Comparison of ENCODE assay signal across 32 cellular contexts in genomic region chr14:21059842-21060589, GRCh38. TPM values are rescaled to one million over a fixed set of nuclear protein-coding genes. Genes with fewer than 3 reads are reported as not detected.
A peak's percentile ranks its signal among the peaks of the same experiment; 100 is the strongest.
DNase-seq lines count a peak whose midpoint lies in the region; ATAC-seq and TF ChIP-seq lines count a peak whose summit lies in the region.
"Had no signal": no experiment of that assay in that cellular context is flagged by ENCODE, and none has a peak within 500 bp of the region (broad histone marks: within the 10 kb centered on the region; RNA-seq: fewer than 3 reads in every experiment).

No MANE protein-coding gene starts in this region.

- H3K9ac ChIP-seq in GM23248 (no peak overlapping the region), liver (ENCODE audit: low read depth in 1 of 2, low read length in 2 of 2) (peak overlapping the region in 1 of 2 donors; percentile 76)

- H3K36me3 Mint-ChIP-seq in activated T-helper 2 cell treated with anti-CD3 and anti-CD28 coated beads, Interferon-gamma antibody, Interleukin-2, Interleukin-4, amounts not matched to agents 10 μg/mL and 5 μg/mL and 100 μg/mL, durations not matched to agents 14 hours and 24 hours and 36 hours (ENCODE audit: low read depth), result no peaks in the 10 kb centered on the region
- H3K36me3 Mint-ChIP-seq: activated naive CD8-positive, alpha-beta T cell; mesothelial cell of epicardium; stimulated activated effector memory CD8-positive, alpha-beta T cell treated with anti-CD3 and anti-CD28 coated beads, Interleukin-12 subunit alpha, Interleukin-12 subunit beta, amount 100 ng/mL, for 72 hours had no signal

- no peaks in the 10 kb centered on the region for H4K20me1 ChIP-seq in GM23248 (ENCODE audit: insufficient read depth)

- H3K4me3 ChIP-seq in GM23248, result no peak overlapping the region
- H3K4me3 ChIP-seq in coronary artery, result no peak overlapping the region
- peak overlapping the region in 2 of 3 donors; percentile 47 to 67 for H3K4me3 ChIP-seq in liver (ENCODE audit: low read depth in 1 of 3, low read length in 3 of 3)
- no peak overlapping the region for H3K4me3 ChIP-seq in tibial nerve
- H3K4me3 ChIP-seq: esophagus squamous epithelium, gastroesophageal sphincter, left ventricle myocardium inferior, MG63, pancreas, right atrium auricular region, uterus had no signal

- WGBS in GM23248 (ENCODE audit: low coverage in 1 of 2, low lambda C conversion rate in 2 of 2, missing lambda C conversion rate in 2 of 2), 2 experiments, result 49 to 52% methylated on average over 8 of the region's 8 CpGs
- WGBS in liver, result 77% methylated on average over 8 of the region's 8 CpGs
- 43% methylated on average over 8 of the region's 8 CpGs for WGBS in tibial nerve, 2 donors

- TF ChIP-seq RAD21 in liver (IDR thresholded peaks at IDR 0.05), result no peak

- no peak for TF ChIP-seq EP300 in tibial nerve (IDR thresholded peaks at IDR 0.05)

- no peaks in the 10 kb centered on the region for H3K4me1 Mint-ChIP-seq in activated T-helper 2 cell treated with anti-CD3 and anti-CD28 coated beads, Interferon-gamma antibody, Interleukin-2, Interleukin-4, amounts not matched to agents 10 μg/mL and 5 μg/mL and 100 μg/mL, durations not matched to agents 14 hours and 24 hours and 36 hours (ENCODE audit: low read depth)
- H3K4me1 Mint-ChIP-seq: stimulated activated effector memory CD8-positive, alpha-beta T cell treated with anti-CD3 and anti-CD28 coated beads, Interleukin-12 subunit alpha, Interleukin-12 subunit beta, amount 100 ng/mL, for 72 hours had no signal

- peak; percentile 45 for DNase-seq in GM23248
- DNase-seq in coronary artery (ENCODE audit: low spot score), result peak; percentile 55
- DNase-seq in tibial nerve (ENCODE audit: low spot score in 2 of 2), result no peak
- no peak for DNase-seq in activated T-helper 2 cell treated with anti-CD3 and anti-CD28 coated beads, Interferon-gamma antibody, Interleukin-2, Interleukin-4, amounts not matched to agents 10 μg/mL and 5 μg/mL and 100 μg/mL, durations not matched to agents 14 hours and 24 hours and 36 hours (ENCODE audit: low spot score)
- no peak for DNase-seq in T-helper 2 cell
- DNase-seq: activated CD4-positive, alpha-beta T cell treated with anti-CD3 and anti-CD28 coated beads for 1 hour; activated CD8-positive, alpha-beta T cell treated with anti-CD3 and anti-CD28 coated beads for 36 hours; aorta; CD4-positive, alpha-beta T cell; endodermal cell; esophagus squamous epithelium; left ventricle myocardium inferior; MG63; NCI-H1417; NCI-H2081; NCI-H446; NCI-H774; nephron progenitor cell; pancreas; stimulated activated CD4-positive, alpha-beta T cell treated with anti-CD3 and anti-CD28 coated beads, Interleukin-12 subunit alpha, Interleukin-12 subunit beta, amount 100 ng/mL, for 4 hours; stimulated activated CD4-positive, alpha-beta T cell treated with anti-CD3 and anti-CD28 coated beads, Interleukin-4, amount 100 ng/mL, for 24 hours; uterus had no signal

- H3K79me2 ChIP-seq in GM23248 (ENCODE audit: insufficient read depth), result no peaks in the 10 kb centered on the region

- no peak overlapping the region for H3K27ac Mint-ChIP-seq in activated T-helper 2 cell treated with anti-CD3 and anti-CD28 coated beads, Interferon-gamma antibody, Interleukin-2, Interleukin-4, amounts not matched to agents 10 μg/mL and 5 μg/mL and 100 μg/mL, durations not matched to agents 14 hours and 24 hours and 36 hours
- H3K27ac Mint-ChIP-seq: activated CD8-positive, alpha-beta T cell treated with anti-CD3 and anti-CD28 coated beads for 36 hours; activated naive CD8-positive, alpha-beta T cell; CD4-positive, alpha-beta T cell; dendritic cell treated with granulocyte-macrophage colony-stimulating factor and Interleukin-4, amounts not matched to agents 40 ng/mL and 50 ng/mL, for 4 days; endodermal cell; mesothelial cell of epicardium; nephron progenitor cell; stimulated activated effector memory CD8-positive, alpha-beta T cell treated with anti-CD3 and anti-CD28 coated beads, Interleukin-12 subunit alpha, Interleukin-12 subunit beta, amount 100 ng/mL, for 72 hours; T-helper 1 cell treated with Interleukin-12 subunit alpha and Interleukin-12 subunit beta and Interleukin-4 antibody, amounts not matched to agents 30 μg/mL and 1 μg/mL, for 36 hours had no signal

- no peak for TF ChIP-seq CTCF in coronary artery (IDR thresholded peaks at IDR 0.05)
- TF ChIP-seq CTCF in liver (IDR thresholded peaks at IDR 0.05; ENCODE audit: low read depth, low read length, missing input control), result no peak
- no peak for TF ChIP-seq CTCF in tibial nerve (IDR thresholded peaks at IDR 0.05)

- TF ChIP-seq POLR2A in tibial nerve (IDR thresholded peaks at IDR 0.05), result no peak

- H2AFZ ChIP-seq in GM23248, result no peak overlapping the region

- in situ Hi-C loops in GM23248 (cut with MboI), result no loop called here

- no peaks in the 10 kb centered on the region for H3K9me3 ChIP-seq in GM23248 (ENCODE audit: low read depth)
- H3K9me3 ChIP-seq in liver (ENCODE audit: control insufficient read depth in 4 of 4, low read length in 3 of 4), result no peaks in the 10 kb centered on the region
- no peaks in the 10 kb centered on the region for H3K9me3 ChIP-seq in tibial nerve
- H3K9me3 ChIP-seq: esophagus squamous epithelium, gastroesophageal sphincter, left ventricle myocardium inferior, MG63, pancreas, right atrium auricular region, uterus had no signal

- H3K36me3 ChIP-seq in GM23248 (ENCODE audit: low read depth) (no peaks in the 10 kb centered on the region), liver (ENCODE audit: control insufficient read depth in 4 of 4, insufficient read depth in 3 of 4, low read depth in 1 of 4, low read length in 3 of 4) (no peaks in the 10 kb centered on the region), tibial nerve (no peaks in the 10 kb centered on the region)
- H3K36me3 ChIP-seq: esophagus squamous epithelium, gastroesophageal sphincter, left ventricle myocardium inferior, MG63, pancreas, right atrium auricular region, uterus had no signal

- H3K27me3 Mint-ChIP-seq in activated T-helper 2 cell treated with anti-CD3 and anti-CD28 coated beads, Interferon-gamma antibody, Interleukin-2, Interleukin-4, amounts not matched to agents 10 μg/mL and 5 μg/mL and 100 μg/mL, durations not matched to agents 14 hours and 24 hours and 36 hours (ENCODE audit: low read depth), result peaks cover 27% of the 10 kb centered on the region

- H3K9me3 Mint-ChIP-seq in activated T-helper 2 cell treated with anti-CD3 and anti-CD28 coated beads, Interferon-gamma antibody, Interleukin-2, Interleukin-4, amounts not matched to agents 10 μg/mL and 5 μg/mL and 100 μg/mL, durations not matched to agents 14 hours and 24 hours and 36 hours, result no peaks in the 10 kb centered on the region
- H3K9me3 Mint-ChIP-seq: activated CD8-positive, alpha-beta T cell treated with anti-CD3 and anti-CD28 coated beads for 36 hours; CD4-positive, alpha-beta T cell; dendritic cell treated with granulocyte-macrophage colony-stimulating factor and Interleukin-4, amounts not matched to agents 40 ng/mL and 50 ng/mL, for 4 days; endodermal cell; mesothelial cell of epicardium; nephron progenitor cell; stimulated activated effector memory CD8-positive, alpha-beta T cell treated with anti-CD3 and anti-CD28 coated beads, Interleukin-12 subunit alpha, Interleukin-12 subunit beta, amount 100 ng/mL, for 72 hours; T-helper 1 cell treated with Interleukin-12 subunit alpha and Interleukin-12 subunit beta and Interleukin-4 antibody, amounts not matched to agents 30 μg/mL and 1 μg/mL, for 36 hours had no signal

- H3K27me3 ChIP-seq in GM23248 (replicated peaks; ENCODE audit: insufficient read depth), result no peaks in the 10 kb centered on the region
- H3K27me3 ChIP-seq in liver (ENCODE audit: control insufficient read depth in 4 of 4, insufficient read depth in 4 of 4, low read length in 3 of 4), result no peaks in the 10 kb centered on the region
- H3K27me3 ChIP-seq in tibial nerve, result no peaks in the 10 kb centered on the region
- H3K27me3 ChIP-seq: esophagus squamous epithelium, gastroesophageal sphincter, MG63, pancreas, right atrium auricular region, uterus had no signal

- H3K4me1 ChIP-seq in GM23248 (ENCODE audit: insufficient read depth) (peaks cover 28% of the 10 kb centered on the region), liver (ENCODE audit: control insufficient read depth in 4 of 4, insufficient read depth in 4 of 4, low read length in 3 of 4) (peaks cover 10 to 51% (median 46%) of the 10 kb centered on the region in 4 donors), tibial nerve (peaks cover 0 to 74% (median 6%) of the 10 kb centered on the region in 4 donors)
- H3K4me1 ChIP-seq: right atrium auricular region, uterus had no signal

- peaks cover 10% of the 10 kb centered on the region; the same call in 1 of the 2 replicates for H3F3A ChIP-seq in GM23248 (ENCODE audit: insufficient read depth)

- no peak overlapping the region for H3K27ac ChIP-seq in GM23248
- H3K27ac ChIP-seq in coronary artery, result no peak overlapping the region
- peak overlapping the region; percentile 85 to 93 for H3K27ac ChIP-seq in liver (ENCODE audit: low read depth in 1 of 2, low read length in 2 of 2)
- H3K27ac ChIP-seq in tibial nerve, result peak overlapping the region in 3 of 4 donors; percentile 32 to 81 (median 52)
- H3K27ac ChIP-seq: esophagus squamous epithelium, gastroesophageal sphincter, left ventricle myocardium inferior, right atrium auricular region, uterus had no signal

- no peak for ATAC-seq in HG03108 (IDR thresholded peaks at IDR 0.05; ENCODE audit: unreplicated experiment)
- ATAC-seq in HG03196 (IDR thresholded peaks at IDR 0.05; ENCODE audit: unreplicated experiment), result no peak
- ATAC-seq: activated CD8-positive, alpha-beta T cell treated with anti-CD3 and anti-CD28 coated beads for 36 hours; gastroesophageal sphincter; stimulated activated effector memory CD8-positive, alpha-beta T cell treated with anti-CD3 and anti-CD28 coated beads, Interleukin-12 subunit alpha, Interleukin-12 subunit beta, amount 100 ng/mL, for 72 hours had no signal

- no peak overlapping the region for H3K4me3 Mint-ChIP-seq in activated T-helper 2 cell treated with anti-CD3 and anti-CD28 coated beads, Interferon-gamma antibody, Interleukin-2, Interleukin-4, amounts not matched to agents 10 μg/mL and 5 μg/mL and 100 μg/mL, durations not matched to agents 14 hours and 24 hours and 36 hours (ENCODE audit: low read depth)
- H3K4me3 Mint-ChIP-seq: activated CD8-positive, alpha-beta T cell treated with anti-CD3 and anti-CD28 coated beads for 36 hours; activated naive CD8-positive, alpha-beta T cell; CD4-positive, alpha-beta T cell; dendritic cell treated with granulocyte-macrophage colony-stimulating factor and Interleukin-4, amounts not matched to agents 40 ng/mL and 50 ng/mL, for 4 days; endodermal cell; mesothelial cell of epicardium; nephron progenitor cell; stimulated activated effector memory CD8-positive, alpha-beta T cell treated with anti-CD3 and anti-CD28 coated beads, Interleukin-12 subunit alpha, Interleukin-12 subunit beta, amount 100 ng/mL, for 72 hours; T-helper 1 cell treated with Interleukin-12 subunit alpha and Interleukin-12 subunit beta and Interleukin-4 antibody, amounts not matched to agents 30 μg/mL and 1 μg/mL, for 36 hours had no signal

- H3K4me2 ChIP-seq in GM23248 (ENCODE audit: unreplicated experiment), result no peak overlapping the region

- no peaks in the 10 kb centered on the region for H3K9me2 ChIP-seq in GM23248 (ENCODE audit: insufficient read depth)

- intact Hi-C loops in activated T-helper 2 cell treated with anti-CD3 and anti-CD28 coated beads, Interferon-gamma antibody, Interleukin-2, Interleukin-4, amounts not matched to agents 10 μg/mL and 5 μg/mL and 100 μg/mL, durations not matched to agents 14 hours and 24 hours and 36 hours (cut with micrococcal nuclease), result no loop called here

RNA-seq across cellular contexts. Expression of gene RNASE8, which starts 2.4 kb away (rescaled TPM):
- not detected in 2 replicates for total RNA-seq in GM23248 (2014; rRNA removed; shearing (Covaris generic))
- polyA plus RNA-seq in GM23248 (2016; fragmentation: Nextera tagmentation; extraction: Ambion mirVana), result not detected in 2 replicates
- total RNA-seq in liver, result not detected
- not detected for polyA plus RNA-seq in liver
- not detected for total RNA-seq in tibial nerve
- total RNA-seq in activated T-helper 2 cell treated with anti-CD3 and anti-CD28 coated beads, Interferon-gamma antibody, Interleukin-2, Interleukin-4, amounts not matched to agents 10 μg/mL and 5 μg/mL and 100 μg/mL, durations not matched to agents 14 hours and 24 hours and 36 hours, result not detected in 2 replicates
- total RNA-seq: activated CD8-positive, alpha-beta T cell treated with anti-CD3 and anti-CD28 coated beads for 36 hours; aorta; CD4-positive, alpha-beta T cell; endodermal cell; esophagus squamous epithelium; gastroesophageal sphincter; left ventricle myocardium inferior; mesothelial cell of epicardium; pancreas; right atrium auricular region; uterus had no signal
- polyA plus RNA-seq: pancreas had no signal

RNA-seq across cellular contexts. Expression of gene ARHGEF40, which starts 10.1 kb away (rescaled TPM):
- total RNA-seq in GM23248 (2014; rRNA removed; shearing (Covaris generic)), result 56.6 and 68.3 TPM in 2 replicates
- 22.4 and 23.9 TPM in 2 replicates for polyA plus RNA-seq in GM23248 (2016; fragmentation: Nextera tagmentation; extraction: Ambion mirVana)
- 10 to 100 TPM; 19.8 to 42.5 TPM for total RNA-seq in liver
- 10 to 100 TPM in 1 of 2 donors, 1 to 10 TPM in 1; 9.3 to 14.0 TPM for polyA plus RNA-seq in liver
- total RNA-seq in tibial nerve, result 100 to 1,000 TPM in 1 of 4 donors, 10 to 100 TPM in 3; 72.5 to 128 (median 80.9) TPM
- 0.05 and 0.16 TPM in 2 replicates for total RNA-seq in activated T-helper 2 cell treated with anti-CD3 and anti-CD28 coated beads, Interferon-gamma antibody, Interleukin-2, Interleukin-4, amounts not matched to agents 10 μg/mL and 5 μg/mL and 100 μg/mL, durations not matched to agents 14 hours and 24 hours and 36 hours

RNA-seq across cellular contexts. Expression of gene RNASE7, which starts 17.9 kb away (rescaled TPM):
- total RNA-seq in GM23248 (2014; rRNA removed; shearing (Covaris generic)), result not detected in 2 replicates
- polyA plus RNA-seq in GM23248 (2016; fragmentation: Nextera tagmentation; extraction: Ambion mirVana), result not detected in 2 replicates
- under 1 TPM in 1 of 2 donors, not detected in 1; 0.33 TPM for total RNA-seq in liver
- under 1 TPM; 0.11 to 0.12 TPM for polyA plus RNA-seq in liver
- not detected for total RNA-seq in tibial nerve
- total RNA-seq in activated T-helper 2 cell treated with anti-CD3 and anti-CD28 coated beads, Interferon-gamma antibody, Interleukin-2, Interleukin-4, amounts not matched to agents 10 μg/mL and 5 μg/mL and 100 μg/mL, durations not matched to agents 14 hours and 24 hours and 36 hours, result not detected in 2 replicates
- total RNA-seq: activated CD8-positive, alpha-beta T cell treated with anti-CD3 and anti-CD28 coated beads for 36 hours; aorta; CD4-positive, alpha-beta T cell; endodermal cell; left ventricle myocardium inferior; right atrium auricular region; uterus had no signal
- polyA plus RNA-seq: aorta had no signal

RNA-seq across cellular contexts. Expression of gene RNASE13, which starts 25.4 kb away (rescaled TPM):
- total RNA-seq in GM23248 (2014; rRNA removed; shearing (Covaris generic)), result not detected in 2 replicates
- polyA plus RNA-seq in GM23248 (2016; fragmentation: Nextera tagmentation; extraction: Ambion mirVana) (not detected in 2 replicates), liver (not detected)
- total RNA-seq in liver (under 1 TPM; 0.05 to 0.08 TPM), tibial nerve (not detected)
- not detected in 2 replicates for total RNA-seq in activated T-helper 2 cell treated with anti-CD3 and anti-CD28 coated beads, Interferon-gamma antibody, Interleukin-2, Interleukin-4, amounts not matched to agents 10 μg/mL and 5 μg/mL and 100 μg/mL, durations not matched to agents 14 hours and 24 hours and 36 hours
- total RNA-seq: activated CD8-positive, alpha-beta T cell treated with anti-CD3 and anti-CD28 coated beads for 36 hours; aorta; CD4-positive, alpha-beta T cell; endodermal cell; esophagus squamous epithelium; gastroesophageal sphincter; left ventricle myocardium inferior; mesothelial cell of epicardium; right atrium auricular region; uterus had no signal

RNA-seq across cellular contexts. Expression of gene TPPP2, which starts 30.0 kb away (rescaled TPM):
- total RNA-seq in GM23248 (2014; rRNA removed; shearing (Covaris generic)), result not detected in 2 replicates
- polyA plus RNA-seq in GM23248 (2016; fragmentation: Nextera tagmentation; extraction: Ambion mirVana) (not detected in 2 replicates), liver (1 to 10 TPM; 1.5 to 1.6 TPM)
- total RNA-seq in liver (1 to 10 TPM; 1.6 to 5.9 TPM), tibial nerve (not detected)
- not detected in 2 replicates for total RNA-seq in activated T-helper 2 cell treated with anti-CD3 and anti-CD28 coated beads, Interferon-gamma antibody, Interleukin-2, Interleukin-4, amounts not matched to agents 10 μg/mL and 5 μg/mL and 100 μg/mL, durations not matched to agents 14 hours and 24 hours and 36 hours
- total RNA-seq: activated CD8-positive, alpha-beta T cell treated with anti-CD3 and anti-CD28 coated beads for 36 hours; aorta; CD4-positive, alpha-beta T cell; esophagus squamous epithelium; gastroesophageal sphincter; mesothelial cell of epicardium had no signal
- polyA plus RNA-seq: aorta had no signal

Comparison
In these comparisons a context has a peak if more than half of its experiments do, and no peak if none do; other contexts are left out.
1. DNase-seq: peak in GM23248 (single experiment) and coronary artery (single experiment); none in tibial nerve (0 of 2), activated T-helper 2 cell treated with anti-CD3 and anti-CD28 coated beads, Interferon-gamma antibody, Interleukin-2, Interleukin-4, amounts not matched to agents 10 μg/mL and 5 μg/mL and 100 μg/mL, durations not matched to agents 14 hours and 24 hours and 36 hours (single experiment) and T-helper 2 cell (0 of 5).
2. H3K27ac ChIP-seq: peak in liver (2 of 2) and tibial nerve (3 of 4); none in GM23248 (single experiment) and coronary artery (0 of 2).
3. H3K4me3 ChIP-seq: peak in liver (2 of 3); none in GM23248 (single experiment), coronary artery (single experiment) and tibial nerve (0 of 4).
4. RNA of gene ARHGEF40, which starts 10.1 kb away (total RNA-seq): 72.5 to 128 TPM in tibial nerve, 56.6 to 68.3 TPM in GM23248 and 19.8 to 42.5 TPM in liver; 0.05 to 0.16 TPM in activated T-helper 2 cell treated with anti-CD3 and anti-CD28 coated beads, Interferon-gamma antibody, Interleukin-2, Interleukin-4, amounts not matched to agents 10 μg/mL and 5 μg/mL and 100 μg/mL, durations not matched to agents 14 hours and 24 hours and 36 hours; every median in the first group is over 10 times any median in the second.